In the genomic region with DNA sequence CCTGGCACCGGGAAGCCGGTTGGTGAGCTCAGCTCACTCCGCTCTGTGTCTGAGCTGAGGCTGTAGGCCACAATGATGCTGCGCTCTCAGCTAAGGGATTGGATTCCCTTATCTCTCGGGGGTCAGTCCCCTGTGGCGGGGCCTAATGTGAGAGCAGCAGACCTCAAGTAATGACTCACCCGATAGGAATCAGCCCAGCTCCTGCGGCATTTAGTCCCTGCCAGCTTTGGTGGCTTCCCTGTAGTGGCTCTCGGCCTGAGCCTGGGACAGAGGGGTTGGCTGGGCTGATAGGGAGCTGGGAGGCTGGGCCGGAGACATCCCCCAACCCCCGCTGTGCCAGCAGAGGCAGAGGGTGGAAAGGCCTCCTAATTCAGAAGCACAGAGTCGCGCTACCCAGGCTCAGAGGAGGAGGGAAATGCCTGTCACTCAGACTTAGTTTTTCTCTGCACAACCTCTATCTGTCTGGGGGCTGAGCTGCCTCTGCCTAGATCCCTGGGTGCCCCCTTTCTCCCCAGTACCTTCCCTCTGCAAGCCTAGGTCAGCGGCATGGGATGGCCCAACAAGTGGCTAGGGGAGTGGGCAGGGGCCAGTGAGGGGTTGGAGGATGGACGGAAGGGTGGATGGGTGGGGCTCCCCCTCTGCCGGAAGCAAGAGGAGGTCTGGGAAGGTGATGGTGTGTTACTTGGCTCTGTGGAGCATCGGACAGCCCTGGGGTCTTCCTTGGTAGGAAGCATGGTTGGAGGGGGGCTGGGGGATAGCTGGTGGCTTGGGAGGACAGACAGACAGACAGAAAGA, we compare ENCODE assay signal across 11 cellular contexts.
DNase-seq lines count a peak whose midpoint lies in the region; ATAC-seq, FAIRE-seq and TF ChIP-seq lines count a peak whose summit lies in the region.
"Had no signal": no experiment of that assay in that cellular context is flagged by ENCODE, and none has a peak within 500 bp of the region (broad histone marks: within the 10 kb centered on the region; RNA-seq: fewer than 3 reads in every experiment).

No MANE protein-coding gene starts in this region.

- H2AFZ ChIP-seq in H1 (ENCODE audit: low read length), result 0 out of 2 replicates have a peak overlapping the region, but pooled peaks have one; percentile 35

- no peak overlapping the region; the same call in 1 of the 2 replicates for H4K8ac ChIP-seq in H1 (ENCODE audit: extremely low read depth, insufficient read depth, low read length)

- no peak for ATAC-seq in left lobe of liver
- ATAC-seq: activated T-cell treated with anti-CD3 and anti-CD28 coated beads, Interleukin-2, amount 50 U/mL, for 4 hours had no signal

- WGBS in H1 (ENCODE audit: extremely low coverage in 1 of 2, insufficient coverage in 1 of 2, insufficient read length in 1 of 2, insufficient replicate concordance in 2 of 2, low coverage in 1 of 2, low lambda C conversion rate in 2 of 2, missing lambda C conversion rate in 1 of 2), 2 experiments, result 31% methylated on average over 16 of the region's 17 CpGs; no CpG with 5 or more reads in 1 of the 2 experiments

- peak overlapping the region; percentile 61; the same call in 1 of the 2 replicates for H2BK15ac ChIP-seq in H1 (ENCODE audit: low read length)

- TF ChIP-seq RAD21 in H1 (IDR thresholded peaks at IDR 0.05 in 1 of 2, conservative IDR thresholded peaks at IDR 0.05 in 1 of 2; ENCODE audit: low read depth in 2 of 2, low read length in 2 of 2), result no peak; a peak in 1 of 4 replicates

- H3K4ac ChIP-seq in H1 (replicated peaks; ENCODE audit: insufficient read length, low read depth, low read length), result no peak overlapping the region

- no peaks in the 10 kb centered on the region for H3K79me2 ChIP-seq in H1 (ENCODE audit: control insufficient read depth in 1 of 2, insufficient read depth in 2 of 2, low read length in 2 of 2)

- peak overlapping the region; percentile 58 for H3K9ac ChIP-seq in NT2/D1 (ENCODE audit: insufficient read length, low read depth)
- H3K9ac ChIP-seq in H1 (replicated peaks in 1 of 4; ENCODE audit: extremely low read depth in 1 of 4, low read depth in 3 of 4, low read length in 3 of 4), result no peak overlapping the region; a peak in 1 of 7 replicates

- H3K36me3 ChIP-seq in NT2/D1 (ENCODE audit: insufficient read depth, insufficient read length, low read length) (no peaks in the 10 kb centered on the region), H1 (ENCODE audit: control insufficient read depth in 2 of 4, insufficient read depth in 4 of 4, low read length in 3 of 4) (no peaks in the 10 kb centered on the region)

- TF ChIP-seq POLR2A in H1 (IDR thresholded peaks at IDR 0.05; ENCODE audit: control extremely low read depth in 1 of 2, low read depth in 2 of 2, low read length in 2 of 2), result no peak

- peak overlapping the region; percentile 99; the same call in 1 of the 2 replicates for H2BK12ac ChIP-seq in H1 (ENCODE audit: low read depth, low read length)

- H2BK20ac ChIP-seq in H1 (ENCODE audit: low read length), result peak overlapping the region; percentile 89

- peak; percentile 76 for DNase-seq in ELR (ENCODE audit: low read depth)
- peak; percentile 92 for DNase-seq in NT2/D1 (ENCODE audit: low read depth, low spot score)
- DNase-seq in H1 (ENCODE audit: low read depth in 1 of 2, low spot score in 2 of 2), result peak; percentile 77 to 81
- peak; percentile 35 for DNase-seq in mucosa of gallbladder (ENCODE audit: low spot score)
- DNase-seq in SHP77 treated with DMSO at 0.1 percent for 48 hours (lab: John Stamatoyannopoulos, UW), result no peak
- DNase-seq in left lobe of liver (ENCODE audit: low spot score), result no peak
- no peak for DNase-seq in stimulated activated naive CD4-positive, alpha-beta T cell treated with Interleukin-2 at 50 U/mL for 16 hours (lab: John Stamatoyannopoulos, UW)
- no peak for DNase-seq in SHP77 (lab: John Stamatoyannopoulos, UW)
- DNase-seq: activated T-cell treated with anti-CD3 and anti-CD28 coated beads, Interleukin-2, amount 50 U/mL, for 4 hours; SIG-M5; stimulated activated CD8-positive, alpha-beta memory T cell treated with anti-CD3 and anti-CD28 coated beads, Interleukin-4, amount 100 ng/mL, for 48 hours had no signal

- CTCF ChIA-PET in H1 (lab: Charles Lee; ENCODE audit: partially characterized antibody), result interaction anchor here (0.6 to 1.4 kb wide), 6 partner anchors 9 to 110 kb away, joined by 3 to 8 read pairs (median 4); no protein-coding TSS in a partner anchor

- H3K27me3 ChIP-seq in NT2/D1 (ENCODE audit: insufficient read depth, insufficient read length) (no peaks in the 10 kb centered on the region), H1 (replicated peaks in 1 of 4; ENCODE audit: control insufficient read depth in 3 of 4, extremely low read depth in 1 of 4, insufficient read depth in 3 of 4, low read length in 3 of 4) (no peaks in the 10 kb centered on the region; a peak in 2 of 7 replicates)

- no peak for FAIRE-seq in H1 (lab: Jason Lieb, UNC)

- no peak for TF ChIP-seq CTCF in H1 (IDR thresholded peaks at IDR 0.05; ENCODE audit: control extremely low read depth in 1 of 3, insufficient read depth in 1 of 3, low read depth in 1 of 3, low read length in 3 of 3)

- no peak overlapping the region for H3K27ac ChIP-seq in H1 (ENCODE audit: low read depth, low read length)

- POLR2A ChIA-PET in H1 (lab: Charles Lee; ENCODE audit: partially characterized antibody), result interaction anchor here (0.8 to 0.9 kb wide), 2 partner anchors 9 to 274 kb away, joined by 3 to 4 read pairs; no protein-coding TSS in a partner anchor

- no peak overlapping the region for H3K56ac ChIP-seq in H1 (replicated peaks; ENCODE audit: insufficient read length, low read depth, low read length)

- H2BK5ac ChIP-seq in H1 (ENCODE audit: low read depth, low read length), result peak overlapping the region; percentile 82; the same call in 1 of the 2 replicates

- H3K14ac ChIP-seq in H1 (ENCODE audit: insufficient read length), result no peak overlapping the region

- no peak overlapping the region for H4K5ac ChIP-seq in H1 (ENCODE audit: insufficient read length, low read depth, low read length)

- H3K79me1 ChIP-seq in H1 (ENCODE audit: low read depth, low read length), result no peaks in the 10 kb centered on the region

- H3K4me1 ChIP-seq in NT2/D1 (ENCODE audit: insufficient read depth, insufficient read length) (peaks cover 27% of the 10 kb centered on the region), H1 (replicated peaks in 1 of 4; ENCODE audit: control insufficient read depth in 3 of 4, insufficient read depth in 4 of 4, low read length in 3 of 4) (peaks cover 0 to 23% (median 17%) of the 10 kb centered on the region in 4 experiments; a peak in 6 of 7 replicates)

- peaks cover 4% of the 10 kb centered on the region; the same call in 1 of the 2 replicates for H3K23me2 ChIP-seq in H1 (ENCODE audit: low read depth, low read length)

- H2BK120ac ChIP-seq in H1 (replicated peaks; ENCODE audit: low read depth, low read length), result no peak overlapping the region

- H4K20me1 ChIP-seq in H1 (replicated peaks in 1 of 2; ENCODE audit: control insufficient read depth in 1 of 2, insufficient read depth in 2 of 2, low read length in 2 of 2), result no peaks in the 10 kb centered on the region

- no peak overlapping the region for H3K23ac ChIP-seq in H1 (ENCODE audit: insufficient read length)

- 0 out of 3 replicates have a peak, but pooled peaks of 1 of the 2 experiments have one; percentile 5 for TF ChIP-seq EP300 in H1 (IDR thresholded peaks at IDR 0.05; ENCODE audit: borderline replicate concordance in 1 of 2, low read depth in 2 of 2, low read length in 2 of 2)

- peak overlapping the region; percentile 13 for H3K4me3 ChIP-seq in NT2/D1 (ENCODE audit: insufficient read length, low read depth)
- peak overlapping the region in 2 of 4 experiments; percentile 17 to 29; a peak in 2 of 8 replicates for H3K4me3 ChIP-seq in H1 (ENCODE audit: extremely low read depth in 1 of 4, insufficient read depth in 2 of 4, low read depth in 3 of 4, low read length in 4 of 4)

- no peak overlapping the region; the same call in 1 of the 2 replicates for H2AK5ac ChIP-seq in H1 (ENCODE audit: low read depth, low read length)

- peak overlapping the region; percentile 14 to 62; a peak in 3 of 4 replicates for H3K4me2 ChIP-seq in H1 (ENCODE audit: insufficient read depth in 1 of 2, low read depth in 2 of 2, low read length in 2 of 2)

- H3K18ac ChIP-seq in H1 (ENCODE audit: extremely low read depth, low read length), result peak overlapping the region; percentile 53; the same call in 1 of the 2 replicates

- H4K91ac ChIP-seq in H1 (replicated peaks; ENCODE audit: insufficient read length, low read length), result peak overlapping the region; percentile 71

- H3K9me3 ChIP-seq in NT2/D1 (ENCODE audit: insufficient read depth, low read length) (no peaks in the 10 kb centered on the region), H1 (ENCODE audit: insufficient read depth in 2 of 2, low read depth in 1 of 2, low read length in 1 of 2) (no peaks in the 10 kb centered on the region)

TF ChIP-seq in H1, 55 proteins besides CTCF, POLR2A, EP300 and RAD21 (continues in another document):
- TF ChIP-seq RFX5 (IDR thresholded peaks at IDR 0.05; ENCODE audit: borderline replicate concordance, low read depth, low read length) (no peak), EGR1 (IDR thresholded peaks at IDR 0.05; ENCODE audit: borderline replicate concordance, low read depth, low read length) (0 out of 2 replicates have a peak, but pooled peaks have one; percentile 7), BACH1 (IDR thresholded peaks at IDR 0.05; ENCODE audit: low read length) (no peak), CHD1 (IDR thresholded peaks at IDR 0.05; ENCODE audit: low read depth, low read length) (no peak), NANOG (IDR thresholded peaks at IDR 0.05; ENCODE audit: insufficient read depth, low read depth, low read length, poor library complexity, severe bottlenecking) (no peak), HDAC6 (IDR thresholded peaks at IDR 0.05; ENCODE audit: low read depth, low read length) (no peak), TBP (IDR thresholded peaks at IDR 0.05; ENCODE audit: low read depth, low read length) (peak; percentile 60; the same call in 1 of the 2 replicates), GABPA (IDR thresholded peaks at IDR 0.05; ENCODE audit: borderline replicate concordance, insufficient read depth, low read length) (no peak; the same call in 1 of the 2 replicates), KDM4A (IDR thresholded peaks at IDR 0.05; ENCODE audit: low read depth, low read length, severe bottlenecking) (no peak), TEAD4 (IDR thresholded peaks at IDR 0.05; ENCODE audit: low read depth, low read length) (0 out of 2 replicates have a peak, but pooled peaks have one; percentile 31), CREB1 (IDR thresholded peaks at IDR 0.05) (no peak), JUN (IDR thresholded peaks at IDR 0.05; ENCODE audit: low read depth, low read length) (peak; percentile 82; the same call in 1 of the 2 replicates)
- TF ChIP-seq, protein P1, sequence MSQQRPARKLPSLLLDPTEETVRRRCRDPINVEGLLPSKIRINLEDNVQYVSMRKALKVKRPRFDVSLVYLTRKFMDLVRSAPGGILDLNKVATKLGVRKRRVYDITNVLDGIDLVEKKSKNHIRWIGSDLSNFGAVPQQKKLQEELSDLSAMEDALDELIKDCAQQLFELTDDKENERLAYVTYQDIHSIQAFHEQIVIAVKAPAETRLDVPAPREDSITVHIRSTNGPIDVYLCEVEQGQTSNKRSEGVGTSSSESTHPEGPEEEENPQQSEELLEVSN (IDR thresholded peaks at IDR 0.05), result no peak

Comparison
In these comparisons a context has a peak if more than half of its experiments do, and no peak if none do; other contexts are left out.
1. DNase-seq: peak in ELR (single experiment), NT2/D1 (single experiment), H1 (2 of 2) and mucosa of gallbladder (single experiment); none in SHP77 treated with DMSO at 0.1 percent for 48 hours (single experiment), left lobe of liver (single experiment), stimulated activated naive CD4-positive, alpha-beta T cell treated with Interleukin-2 at 50 U/mL for 16 hours (single experiment) and SHP77 (0 of 2).